ENCODE assay signal across 16 cellular contexts in the genomic region with DNA sequence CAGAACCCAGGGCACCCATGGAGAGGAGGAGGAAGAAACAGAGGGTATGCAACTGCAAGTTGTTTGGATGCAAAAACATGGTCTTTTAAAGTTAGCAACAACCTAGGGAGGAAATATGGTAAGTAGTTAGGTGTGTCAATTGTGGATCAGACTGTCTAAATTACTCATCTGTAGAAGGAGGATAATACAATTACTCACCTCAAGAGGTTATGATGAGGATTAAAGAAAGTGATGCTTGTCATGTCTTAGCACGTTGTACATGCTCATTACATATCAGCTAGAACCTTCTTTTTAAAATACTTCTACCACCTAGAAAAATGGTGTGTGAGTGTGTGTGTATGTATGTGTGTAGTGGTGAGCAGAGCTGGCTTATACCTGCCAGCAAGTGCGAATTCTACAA. TPM values are rescaled to one million over a fixed set of nuclear protein-coding genes. Genes with fewer than 3 reads are reported as not detected.
DNase-seq lines count a peak whose midpoint lies in the region; ATAC-seq and TF ChIP-seq lines count a peak whose summit lies in the region.
"Had no signal": no experiment of that assay in that cellular context is flagged by ENCODE, and none has a peak within 500 bp of the region (broad histone marks: within the 10 kb centered on the region; RNA-seq: fewer than 3 reads in every experiment).

No MANE protein-coding gene starts in this region.

- 88 to 90% methylated on average over 2 of the region's 2 CpGs for WGBS in sigmoid colon, 2 donors

- H3K4me1 ChIP-seq in ascending aorta: peaks cover 3 to 38% of the 10 kb centered on the region in 2 donors
- H3K4me1 ChIP-seq in tibial artery: peaks cover 0 to 94% (median 28%) of the 10 kb centered on the region in 4 donors
- H3K4me1 ChIP-seq in sigmoid colon: peaks cover 0 to 38% (median 20%) of the 10 kb centered on the region in 4 donors

- DNase-seq in activated naive CD4-positive, alpha-beta T cell treated with anti-CD3 and anti-CD28 coated beads, Interleukin-2, amount 50 U/mL, for 72 hours (ENCODE audit: low spot score in 2 of 2): no peak
- DNase-seq in activated naive CD4-positive, alpha-beta T cell (lab: John Stamatoyannopoulos, UW): no peak
- DNase-seq in ascending aorta (ENCODE audit: low spot score in 2 of 2): no peak
- no peak for DNase-seq in tibial artery
- no peak for DNase-seq in left ventricle myocardium superior
- DNase-seq in sigmoid colon: no peak
- DNase-seq: ACHN, COR-L47, MG63, NCI-H1092, NCI-H2081 treated with DMSO at 0.1 percent for 48 hours, NCI-H510A, NCI-H774, PC-3 had no signal

- TF ChIP-seq EP300 in sigmoid colon (IDR thresholded peaks at IDR 0.05): no peak

- H3K4me3 ChIP-seq in ascending aorta (peak overlapping the region; percentile 38 to 52), tibial artery (peak overlapping the region; percentile 44 to 48), sigmoid colon (no peak overlapping the region)
- H3K4me3 ChIP-seq: MG63 had no signal

- peak overlapping the region; percentile 38 to 71 for H3K27ac Mint-ChIP-seq in activated naive CD4-positive, alpha-beta T cell treated with anti-CD3 and anti-CD28 coated beads, Interleukin-2, amount 50 U/mL, for 72 hours

- TF ChIP-seq CTCF in ascending aorta (IDR thresholded peaks at IDR 0.05) (no peak), tibial artery (IDR thresholded peaks at IDR 0.05) (no peak), sigmoid colon (IDR thresholded peaks at IDR 0.05) (no peak)

- peak overlapping the region; percentile 74 to 82 for H3K27ac ChIP-seq in ascending aorta
- H3K27ac ChIP-seq in tibial artery: peak overlapping the region; percentile 73 to 77
- no peak overlapping the region for H3K27ac ChIP-seq in sigmoid colon

- H3K9me3 Mint-ChIP-seq in activated naive CD4-positive, alpha-beta T cell treated with anti-CD3 and anti-CD28 coated beads, Interleukin-2, amount 50 U/mL, for 72 hours: peaks cover 0 to 12% of the 10 kb centered on the region in 2 donors

- H3K36me3 ChIP-seq in ascending aorta (no peaks in the 10 kb centered on the region), tibial artery (no peaks in the 10 kb centered on the region), sigmoid colon (no peaks in the 10 kb centered on the region)
- H3K36me3 ChIP-seq: MG63 had no signal

- H3K9me3 ChIP-seq in ascending aorta (no peaks in the 10 kb centered on the region), tibial artery (no peaks in the 10 kb centered on the region), sigmoid colon (no peaks in the 10 kb centered on the region)
- H3K9me3 ChIP-seq: MG63 had no signal

- TF ChIP-seq POLR2A in sigmoid colon (IDR thresholded peaks at IDR 0.05): no peak

- no peaks in the 10 kb centered on the region for H3K27me3 ChIP-seq in ascending aorta
- no peaks in the 10 kb centered on the region for H3K27me3 ChIP-seq in tibial artery
- H3K27me3 ChIP-seq in sigmoid colon: no peaks in the 10 kb centered on the region
- H3K27me3 ChIP-seq: MG63 had no signal

- intact Hi-C loops in ascending aorta (cut with DNase I) (loop anchor here (5.0 kb wide), 1 partner anchor 423 kb away; the partner anchor contains the start of gene CPEB2), tibial artery (cut with DNase I; ENCODE audit: low total_unique reads) (loop anchor here (10.0 kb wide), 1 partner anchor 421 kb away; the partner anchor contains the start of gene CPEB2), left ventricle myocardium superior (cut with micrococcal nuclease) (no loop called here), sigmoid colon (cut with DNase I) (no loop called here)

- peak; percentile 75 to 91 for ATAC-seq in activated naive CD4-positive, alpha-beta T cell treated with anti-CD3 and anti-CD28 coated beads, Interleukin-2, amount 50 U/mL, for 72 hours
- ATAC-seq in esophagus mucosa (peak; percentile 96), left ventricle myocardium superior (no peak)
- ATAC-seq: PC-3 had no signal

- peaks cover 0 to 10% of the 10 kb centered on the region in 2 donors for H3K36me3 Mint-ChIP-seq in activated naive CD4-positive, alpha-beta T cell treated with anti-CD3 and anti-CD28 coated beads, Interleukin-2, amount 50 U/mL, for 72 hours

RNA-seq across cellular contexts. Expression of gene C1QTNF7, which starts 2.3 kb away (rescaled TPM):
- not detected for total RNA-seq in activated naive CD4-positive, alpha-beta T cell treated with anti-CD3 and anti-CD28 coated beads, Interleukin-2, amount 50 U/mL, for 72 hours
- total RNA-seq in ascending aorta: 23.2 TPM
- 0.52 TPM for total RNA-seq in esophagus mucosa
- 3.1 TPM for total RNA-seq in left ventricle myocardium superior
- total RNA-seq in sigmoid colon: 10 to 100 TPM; 11.0 to 36.8 (median 18.9) TPM
- 1 to 10 TPM in 2 of 3 donors, under 1 TPM in 1; 0.46 to 2.4 (median 1.2) TPM for polyA plus RNA-seq in sigmoid colon
- total RNA-seq: H4, PC-3 had no signal

RNA-seq across cellular contexts. Expression of gene CC2D2A, which starts 44.2 kb away (rescaled TPM):
- total RNA-seq in activated naive CD4-positive, alpha-beta T cell treated with anti-CD3 and anti-CD28 coated beads, Interleukin-2, amount 50 U/mL, for 72 hours: not detected
- 2.8 TPM for total RNA-seq in ascending aorta
- 9.6 TPM for total RNA-seq in esophagus mucosa
- total RNA-seq in left ventricle myocardium superior: 8.2 TPM
- total RNA-seq in sigmoid colon: 100 to 1,000 TPM in 1 of 4 donors, 10 to 100 TPM in 3; 41.0 to 113 (median 51.3) TPM
- 1 to 10 TPM; 2.5 to 6.0 (median 3.8) TPM for polyA plus RNA-seq in sigmoid colon

Comparison
In these comparisons a context has a peak if more than half of its experiments do, and no peak if none do; other contexts are left out.
1. H3K27ac ChIP-seq: peak in ascending aorta (2 of 2) and tibial artery (2 of 2); none in sigmoid colon (0 of 4).
2. H3K4me3 ChIP-seq: peak in ascending aorta (2 of 2) and tibial artery (2 of 2); none in sigmoid colon (0 of 4).
3. intact Hi-C loops: an anchor here in ascending aorta (5.0 kb wide) and tibial artery (10.0 kb wide); none called in left ventricle myocardium superior and sigmoid colon.